26 cellular contexts compared by ENCODE assay signal in genomic region chr3:195853036-195853435, GRCh38. TPM values are rescaled to one million over a fixed set of nuclear protein-coding genes. Genes with fewer than 3 reads are reported as not detected.
"Had no signal": no experiment of that assay in that cellular context is flagged by ENCODE, and none has a peak within 500 bp of the region (broad histone marks: within the 10 kb centered on the region; RNA-seq: fewer than 3 reads in every experiment).

No MANE protein-coding gene starts in this region.

- H3K9me3 ChIP-seq: ascending aorta, SJCRH30 had no signal

- H3K27ac ChIP-seq: ascending aorta, cardiac muscle cell, KMS-11, SJCRH30, SK-N-MC had no signal

- H3K9ac ChIP-seq: KMS-11 had no signal

- DNase-seq: activated CD4-positive, alpha-beta T cell treated with anti-CD3 and anti-CD28 coated beads, Interleukin-2, amount 10 ng/mL, durations not matched to agents 24 days and 14 days; activated CD4-positive, alpha-beta T cell treated with anti-CD3 and anti-CD28 coated beads, Interleukin-2, amount 50 U/mL, for 4 hours; activated CD8-positive, alpha-beta T cell treated with anti-CD3 and anti-CD28 coated beads for 36 hours; activated gamma-delta T cell; activated naive CD4-positive, alpha-beta T cell treated with Interleukin-2 at 50 U/mL for 16 hours; activated naive CD8-positive, alpha-beta T cell treated with anti-CD3 and anti-CD28 coated beads, Interleukin-2, amount 10 ng/mL, durations not matched to agents 7 days and 5 days; activated T-cell treated with anti-CD3 and anti-CD28 coated beads, Interleukin-2, amount 50 U/mL, for 1 hour; activated T-cell treated with anti-CD3 and anti-CD28 coated beads, Interleukin-2, amount 50 U/mL, for 72 hours; amygdala; NCI-H1092 treated with DMSO at 0.1 percent for 48 hours; NCI-H1417 treated with DMSO at 0.1 percent for 48 hours; NCI-H187 treated with DMSO at 0.1 percent for 48 hours; NCI-H2081; NCI-H2171 treated with DMSO at 0.1 percent for 48 hours; NCI-H226; NCI-H446 treated with DMSO at 0.1 percent for 48 hours; NCI-H524 treated with DMSO at 0.1 percent for 48 hours; SHP77; SJCRH30 had no signal

- H3K4me1 ChIP-seq: ascending aorta, SJCRH30 had no signal

- H3K4me3 ChIP-seq: ascending aorta, cardiac muscle cell, SJCRH30, SK-N-MC had no signal

- ATAC-seq: activated CD8-positive, alpha-beta T cell treated with anti-CD3 and anti-CD28 coated beads for 36 hours; activated T-cell treated with anti-CD3 and anti-CD28 coated beads, Interleukin-2, amount 50 U/mL, for 72 hours; Panc1 had no signal

- H3K36me3 ChIP-seq: ascending aorta, cardiac muscle cell, SJCRH30 had no signal

- FAIRE-seq: TTC549 had no signal

- H3K27me3 ChIP-seq: ascending aorta, cardiac muscle cell, SJCRH30 had no signal

- H3K4me2 ChIP-seq: KMS-11 had no signal

RNA-seq across cellular contexts. Expression of gene MUC4, which starts 41.3 kb away (rescaled TPM):
- total RNA-seq: ascending aorta, cardiac muscle cell, RPMI7951 had no signal
